In genomic region chr13:36251012-36251411, GRCh38 we compare ENCODE assay signal across 20 cellular contexts. TPM values are rescaled to one million over a fixed set of nuclear protein-coding genes. Genes with fewer than 3 reads are reported as not detected.
"Had no signal": no experiment of that assay in that cellular context is flagged by ENCODE, and none has a peak within 500 bp of the region (broad histone marks: within the 10 kb centered on the region; RNA-seq: fewer than 3 reads in every experiment).

No MANE protein-coding gene starts in this region.

- DNase-seq: Kasumi-1, NCI-H1092 treated with DMSO at 0.1 percent for 48 hours, NCI-H1436, NCI-H187, NCI-H2081, NCI-H2107, NCI-H2227 treated with DMSO at 0.1 percent for 48 hours, NCI-H524, NCI-H526 treated with DMSO at 0.1 percent for 48 hours, NCI-H748 treated with DMSO at 0.1 percent for 48 hours, Right ventricle myocardium superior, RPMI8226, SIG-M5 had no signal

- H3K4me2 ChIP-seq: KMS-11 had no signal

- H3K27me3 ChIP-seq: SJSA1 had no signal

- H3K27ac ChIP-seq: HL-60, KMS-11, SJSA1, SK-N-MC had no signal

- FAIRE-seq: HTR-8/SVneo, RCC 7860 had no signal

- H3K9me3 ChIP-seq: SJSA1 had no signal

- H3K9ac ChIP-seq: KMS-11 had no signal

- H3K36me3 ChIP-seq: SJSA1 had no signal

- H3K4me1 ChIP-seq: SJSA1 had no signal

- H3K4me3 ChIP-seq: SJSA1, SK-N-MC had no signal

RNA-seq across cellular contexts. Expression of gene SOHLH2, which starts 36.7 kb away (rescaled TPM):
- total RNA-seq: Right ventricle myocardium superior; T-helper 1 cell treated with Interleukin-12 subunit alpha and Interleukin-12 subunit beta and Interleukin-4 antibody, amounts not matched to agents 30 ng/mL and 1 ng/mL, for 36 hours had no signal

RNA-seq across cellular contexts. Expression of gene CCDC169, which starts 46.6 kb away (rescaled TPM):
- total RNA-seq: T-helper 1 cell treated with Interleukin-12 subunit alpha and Interleukin-12 subunit beta and Interleukin-4 antibody, amounts not matched to agents 30 ng/mL and 1 ng/mL, for 36 hours had no signal
